11 cellular contexts compared by ENCODE assay signal in genomic region chr1:210916548-210916947, GRCh38.
"Had no signal": no experiment of that assay in that cellular context is flagged by ENCODE, and none has a peak within 500 bp of the region (broad histone marks: within the 10 kb centered on the region; RNA-seq: fewer than 3 reads in every experiment).

No MANE protein-coding gene starts in this region.

- H3K9me3 Mint-ChIP-seq: GM23338, H9, HFFc6 had no signal

- H3K9ac ChIP-seq: GM23248 had no signal

- H2AFZ ChIP-seq: GM23248 had no signal

- H3K4me3 Mint-ChIP-seq: GM23338, H9, HFFc6 had no signal

- H3K27ac ChIP-seq: GM23248 had no signal

- H3K9me3 ChIP-seq: HAP-1 had no signal

- ATAC-seq: GM23338, HCT116 had no signal

- H3K36me3 ChIP-seq: HAP-1 had no signal

- FAIRE-seq: H1, H54 had no signal

- H3K4me3 ChIP-seq: GM23248, GM23338, HAP-1 had no signal

- H3K4me1 ChIP-seq: HAP-1 had no signal

- DNase-seq: GM23248, GOT3, H7, H9, HCEC 1CT, HFFc6 had no signal

- H3K4me2 ChIP-seq: GM23338 had no signal

- H3K27ac Mint-ChIP-seq: GM23338, HFFc6 had no signal
